20 cellular contexts compared by ENCODE assay signal in genomic region chr4:188452097-188452496, GRCh38.
"Had no signal": no experiment of that assay in that cellular context is flagged by ENCODE, and none has a peak within 500 bp of the region (broad histone marks: within the 10 kb centered on the region; RNA-seq: fewer than 3 reads in every experiment).

No MANE protein-coding gene starts in this region.

- H3K4me3 Mint-ChIP-seq: activated CD4-positive, alpha-beta memory T cell treated with anti-CD3 and anti-CD28 coated beads, Interleukin-2, amount 10 ng/mL, durations not matched to agents 7 days and 5 days; activated naive CD8-positive, alpha-beta T cell treated with anti-CD3 and anti-CD28 coated beads, Interleukin-2, amount 50 U/mL, for 24 hours; activated T-helper 17 cell treated with anti-CD3 and anti-CD28 coated beads, Interleukin-2, amount 50 U/mL, for 72 hours; nephron progenitor cell had no signal

- H3K27ac Mint-ChIP-seq: activated CD4-positive, alpha-beta memory T cell treated with anti-CD3 and anti-CD28 coated beads, Interleukin-2, amount 10 ng/mL, durations not matched to agents 7 days and 5 days; activated naive CD8-positive, alpha-beta T cell treated with anti-CD3 and anti-CD28 coated beads, Interleukin-2, amount 50 U/mL, for 24 hours; activated T-helper 17 cell treated with anti-CD3 and anti-CD28 coated beads, Interleukin-2, amount 50 U/mL, for 72 hours; nephron progenitor cell had no signal

- H3K36me3 ChIP-seq: tibial nerve had no signal

- H3K9me3 Mint-ChIP-seq: nephron progenitor cell had no signal

- ATAC-seq: activated naive CD8-positive, alpha-beta T cell treated with anti-CD3 and anti-CD28 coated beads, Interleukin-2, amount 50 U/mL, for 24 hours; activated T-helper 17 cell treated with anti-CD3 and anti-CD28 coated beads, Interleukin-2, amount 50 U/mL, for 72 hours; stimulated activated naive CD8-positive, alpha-beta T cell treated with anti-CD3 and anti-CD28 coated beads, Interleukin-15, Interleukin-2, amounts not matched to agents 100 U/mL and 50 U/mL, for 24 hours had no signal

- H3K27ac ChIP-seq: tibial nerve had no signal

- H3K9me3 ChIP-seq: tibial nerve had no signal

- H3K4me3 ChIP-seq: lung, tibial nerve had no signal

- H3K27me3 ChIP-seq: tibial nerve had no signal

- H3K4me1 Mint-ChIP-seq: activated CD4-positive, alpha-beta memory T cell treated with anti-CD3 and anti-CD28 coated beads, Interleukin-2, amount 10 ng/mL, durations not matched to agents 7 days and 5 days; activated naive CD8-positive, alpha-beta T cell treated with anti-CD3 and anti-CD28 coated beads, Interleukin-2, amount 50 U/mL, for 24 hours; activated T-helper 17 cell treated with anti-CD3 and anti-CD28 coated beads, Interleukin-2, amount 50 U/mL, for 72 hours; nephron progenitor cell had no signal

- DNase-seq: activated CD4-positive, alpha-beta memory T cell treated with anti-CD3 and anti-CD28 coated beads, Interleukin-2, amount 10 ng/mL, durations not matched to agents 7 days and 5 days; activated CD4-positive, alpha-beta T cell treated with anti-CD3 and anti-CD28 coated beads for 48 hours; activated CD4-positive, CD25-positive, alpha-beta regulatory T cell; activated naive CD4-positive, alpha-beta T cell treated with Interleukin-2 at 50 U/mL for 16 hours; activated naive CD8-positive, alpha-beta T cell treated with anti-CD3 and anti-CD28 coated beads, Interleukin-2, amount 50 U/mL, for 24 hours; activated T-cell treated with anti-CD3 and anti-CD28 coated beads, Interleukin-2, amount 50 U/mL, for 1 hour; aorta; cerebellar nuclear complex; effector CD8-positive, alpha-beta T cell; nephron progenitor cell; stimulated activated CD4-positive, alpha-beta T cell treated with anti-CD3 and anti-CD28 coated beads, Interleukin-12 subunit alpha, Interleukin-12 subunit beta, amount 100 ng/mL, for 4 hours; stimulated activated CD4-positive, alpha-beta T cell treated with anti-CD3 and anti-CD28 coated beads, Interleukin-1b, Interleukin-23, amount 100 ng/mL, for 48 hours; stimulated activated naive CD8-positive, alpha-beta T cell treated with anti-CD3 and anti-CD28 coated beads, Interleukin-15, Interleukin-2, amounts not matched to agents 100 U/mL and 50 U/mL, for 24 hours; substantia nigra; T-helper 1 cell; T-helper 9 cell had no signal

- H3K4me1 ChIP-seq: tibial nerve had no signal

- H3K27me3 Mint-ChIP-seq: activated CD4-positive, alpha-beta memory T cell treated with anti-CD3 and anti-CD28 coated beads, Interleukin-2, amount 10 ng/mL, durations not matched to agents 7 days and 5 days; activated naive CD8-positive, alpha-beta T cell treated with anti-CD3 and anti-CD28 coated beads, Interleukin-2, amount 50 U/mL, for 24 hours; activated T-helper 17 cell treated with anti-CD3 and anti-CD28 coated beads, Interleukin-2, amount 50 U/mL, for 72 hours; progenitor cell of endocrine pancreas had no signal
